Comparison of ENCODE assay signal across 8 cellular contexts in the genomic region with DNA sequence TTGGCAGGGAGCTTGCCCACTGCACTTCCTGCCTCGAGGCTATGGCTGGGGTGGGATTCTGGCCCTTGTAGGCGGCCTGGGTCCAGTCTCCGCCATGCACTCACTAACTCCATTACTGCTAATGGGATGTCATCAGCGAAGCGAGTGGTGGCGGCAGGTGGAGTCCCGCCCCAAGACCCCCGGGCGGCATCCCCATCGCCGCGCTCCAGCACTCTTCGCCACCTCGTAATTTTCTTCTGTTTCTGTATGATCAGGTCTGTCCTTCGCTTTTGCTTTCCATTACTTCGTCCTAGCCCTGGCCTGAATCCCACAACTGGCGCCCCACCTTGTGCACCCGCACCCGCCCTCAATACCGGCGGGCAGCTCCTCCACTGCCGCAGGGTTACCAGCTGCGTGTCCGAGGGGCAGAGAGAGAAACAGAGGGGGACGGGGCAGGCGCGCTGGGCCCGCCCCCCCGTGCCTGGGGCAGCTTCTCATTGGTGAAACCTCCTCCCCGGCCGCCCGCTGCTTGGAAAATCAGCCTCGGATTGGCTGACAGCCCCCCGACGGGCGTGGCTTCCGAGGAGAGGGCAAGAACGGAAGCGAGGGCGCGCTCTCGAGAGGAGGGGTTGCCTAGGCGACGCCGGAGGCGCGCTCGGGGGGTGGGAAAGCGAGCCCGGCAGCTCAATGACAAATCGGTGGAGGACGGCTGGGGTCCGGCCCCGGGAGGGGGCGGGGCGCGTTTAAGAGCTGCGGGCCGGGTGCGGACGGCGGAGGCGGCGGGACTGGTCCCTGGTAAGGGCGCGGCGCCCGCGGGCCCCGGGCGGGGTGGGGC.
DNase-seq lines count a peak whose midpoint lies in the region; ATAC-seq and TF ChIP-seq lines count a peak whose summit lies in the region.

A gene with protein sequence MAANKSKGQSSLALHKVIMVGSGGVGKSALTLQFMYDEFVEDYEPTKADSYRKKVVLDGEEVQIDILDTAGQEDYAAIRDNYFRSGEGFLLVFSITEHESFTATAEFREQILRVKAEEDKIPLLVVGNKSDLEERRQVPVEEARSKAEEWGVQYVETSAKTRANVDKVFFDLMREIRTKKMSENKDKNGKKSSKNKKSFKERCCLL (plus strand): TSS at position 646 of the 814 bp plus-strand sequence. CDS start 25,813 bp downstream, outside the sequence.

- ATAC-seq in GM19035 (IDR thresholded peaks at IDR 0.05; ENCODE audit: unreplicated experiment) (peak; percentile 94), HG03354 (IDR thresholded peaks at IDR 0.05; ENCODE audit: poor library complexity, severe bottlenecking, unreplicated experiment) (peak; percentile 93)
- peak; percentile 93 for ATAC-seq in activated CD4-positive, CD25-positive, alpha-beta regulatory T cell treated with anti-CD3 and anti-CD28 coated beads, Interleukin-2, amount 50 U/mL, for 24 hours

- DNase-seq in AG09319 (ENCODE audit: extremely low read depth, low read depth) (peak; percentile 95), NCI-H446 treated with DMSO at 0.1 percent for 48 hours (lab: John Stamatoyannopoulos, UW) (peak; percentile 91), cerebellar cortex (ENCODE audit: low spot score) (peak; percentile 98), islet precursor cell (peak; percentile 100)
- DNase-seq in stimulated activated CD4-positive, alpha-beta T cell treated with anti-CD3 and anti-CD28 coated beads, Interleukin-12 subunit alpha, Interleukin-12 subunit beta, amount 100 ng/mL, for 48 hours (ENCODE audit: low read depth in 2 of 3, low spot score in 1 of 3) = peak; percentile 95 to 99 (median 97)

- no peak for TF ChIP-seq CTCF in AG09319 (IDR thresholded peaks at IDR 0.05; ENCODE audit: low read depth, low read length)

Comparison
In these comparisons a context has a peak if more than half of its experiments do, and no peak if none do; other contexts are left out.
1. Peak in every context shown above with its lines: DNase-seq and ATAC-seq.